ENCODE assay signal across 2 cellular contexts in the genomic region with DNA sequence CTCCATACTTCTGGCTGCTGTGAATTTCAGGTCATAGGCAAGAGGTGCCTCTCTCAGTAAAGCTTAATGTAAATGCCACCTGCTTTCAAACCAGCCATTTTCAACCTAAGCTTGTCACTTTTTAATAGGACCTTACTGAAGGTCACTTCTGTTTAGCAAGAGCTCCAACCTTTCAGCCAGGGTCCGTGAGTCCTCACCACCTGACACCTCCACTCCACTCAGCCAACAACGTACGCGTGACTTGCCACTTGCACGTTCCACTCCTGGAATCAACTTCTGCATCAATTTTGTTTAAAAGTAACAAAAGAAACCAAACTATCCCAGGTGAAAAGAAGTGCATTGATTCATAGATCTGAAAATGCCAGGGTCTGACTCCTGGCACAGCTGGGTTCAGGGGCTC.
TF ChIP-seq lines count a peak whose summit lies in the region.

No MANE protein-coding gene starts in this region.

TF ChIP-seq in GM23338, 12 proteins besides CTCF, POLR2A, EP300 and RAD21 (continued from another document):
- TF ChIP-seq, protein P1, sequence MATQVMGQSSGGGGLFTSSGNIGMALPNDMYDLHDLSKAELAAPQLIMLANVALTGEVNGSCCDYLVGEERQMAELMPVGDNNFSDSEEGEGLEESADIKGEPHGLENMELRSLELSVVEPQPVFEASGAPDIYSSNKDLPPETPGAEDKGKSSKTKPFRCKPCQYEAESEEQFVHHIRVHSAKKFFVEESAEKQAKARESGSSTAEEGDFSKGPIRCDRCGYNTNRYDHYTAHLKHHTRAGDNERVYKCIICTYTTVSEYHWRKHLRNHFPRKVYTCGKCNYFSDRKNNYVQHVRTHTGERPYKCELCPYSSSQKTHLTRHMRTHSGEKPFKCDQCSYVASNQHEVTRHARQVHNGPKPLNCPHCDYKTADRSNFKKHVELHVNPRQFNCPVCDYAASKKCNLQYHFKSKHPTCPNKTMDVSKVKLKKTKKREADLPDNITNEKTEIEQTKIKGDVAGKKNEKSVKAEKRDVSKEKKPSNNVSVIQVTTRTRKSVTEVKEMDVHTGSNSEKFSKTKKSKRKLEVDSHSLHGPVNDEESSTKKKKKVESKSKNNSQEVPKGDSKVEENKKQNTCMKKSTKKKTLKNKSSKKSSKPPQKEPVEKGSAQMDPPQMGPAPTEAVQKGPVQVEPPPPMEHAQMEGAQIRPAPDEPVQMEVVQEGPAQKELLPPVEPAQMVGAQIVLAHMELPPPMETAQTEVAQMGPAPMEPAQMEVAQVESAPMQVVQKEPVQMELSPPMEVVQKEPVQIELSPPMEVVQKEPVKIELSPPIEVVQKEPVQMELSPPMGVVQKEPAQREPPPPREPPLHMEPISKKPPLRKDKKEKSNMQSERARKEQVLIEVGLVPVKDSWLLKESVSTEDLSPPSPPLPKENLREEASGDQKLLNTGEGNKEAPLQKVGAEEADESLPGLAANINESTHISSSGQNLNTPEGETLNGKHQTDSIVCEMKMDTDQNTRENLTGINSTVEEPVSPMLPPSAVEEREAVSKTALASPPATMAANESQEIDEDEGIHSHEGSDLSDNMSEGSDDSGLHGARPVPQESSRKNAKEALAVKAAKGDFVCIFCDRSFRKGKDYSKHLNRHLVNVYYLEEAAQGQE (IDR thresholded peaks at IDR 0.05; ENCODE audit: unreplicated experiment) = no peak
- no peak for TF ChIP-seq CREB1 (CRISPR knock-in tag; IDR thresholded peaks at IDR 0.05; ENCODE audit: low read depth)
- no peak for TF ChIP-seq JUNB (IDR thresholded peaks at IDR 0.05; ENCODE audit: unreplicated experiment)
- no peak for TF ChIP-seq ZNF114 (CRISPR knock-in tag; IDR thresholded peaks at IDR 0.05)

TF ChIP-seq in GM12878, 131 proteins besides CTCF, POLR2A, EP300 and RAD21 (continued from another document):
- TF ChIP-seq, protein P2, sequence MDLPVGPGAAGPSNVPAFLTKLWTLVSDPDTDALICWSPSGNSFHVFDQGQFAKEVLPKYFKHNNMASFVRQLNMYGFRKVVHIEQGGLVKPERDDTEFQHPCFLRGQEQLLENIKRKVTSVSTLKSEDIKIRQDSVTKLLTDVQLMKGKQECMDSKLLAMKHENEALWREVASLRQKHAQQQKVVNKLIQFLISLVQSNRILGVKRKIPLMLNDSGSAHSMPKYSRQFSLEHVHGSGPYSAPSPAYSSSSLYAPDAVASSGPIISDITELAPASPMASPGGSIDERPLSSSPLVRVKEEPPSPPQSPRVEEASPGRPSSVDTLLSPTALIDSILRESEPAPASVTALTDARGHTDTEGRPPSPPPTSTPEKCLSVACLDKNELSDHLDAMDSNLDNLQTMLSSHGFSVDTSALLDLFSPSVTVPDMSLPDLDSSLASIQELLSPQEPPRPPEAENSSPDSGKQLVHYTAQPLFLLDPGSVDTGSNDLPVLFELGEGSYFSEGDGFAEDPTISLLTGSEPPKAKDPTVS (IDR thresholded peaks at IDR 0.05; ENCODE audit: low read depth, low read length) = no peak
- TF ChIP-seq ZNF217 (IDR thresholded peaks at IDR 0.05) (no peak), HCFC1 (IDR thresholded peaks at IDR 0.05; ENCODE audit: low read length) (no peak), NFXL1 (IDR thresholded peaks at IDR 0.05; ENCODE audit: borderline replicate concordance) (no peak), STAT1 (conservative IDR thresholded peaks at IDR 0.05) (no peak), BACH1 (IDR thresholded peaks at IDR 0.05; ENCODE audit: borderline replicate concordance) (no peak), PAX8 (IDR thresholded peaks at IDR 0.05) (no peak), CHD1 (IDR thresholded peaks at IDR 0.05; ENCODE audit: low read depth, low read length) (no peak), FOS (IDR thresholded peaks at IDR 0.05; ENCODE audit: borderline replicate concordance, extremely low read depth, insufficient read length) (no peak), JUNB (IDR thresholded peaks at IDR 0.05) (no peak), SMC3 (IDR thresholded peaks at IDR 0.05; ENCODE audit: borderline replicate concordance, low read length) (no peak), MYB (IDR thresholded peaks at IDR 0.05; ENCODE audit: borderline replicate concordance, low read depth, low read length) (no peak), EGR1 (IDR thresholded peaks at IDR 0.05; ENCODE audit: borderline replicate concordance in 1 of 2, low read depth in 2 of 2, low read length in 2 of 2) (no peak), YBX1 (IDR thresholded peaks at IDR 0.05) (no peak)
- TF ChIP-seq, protein P3, sequence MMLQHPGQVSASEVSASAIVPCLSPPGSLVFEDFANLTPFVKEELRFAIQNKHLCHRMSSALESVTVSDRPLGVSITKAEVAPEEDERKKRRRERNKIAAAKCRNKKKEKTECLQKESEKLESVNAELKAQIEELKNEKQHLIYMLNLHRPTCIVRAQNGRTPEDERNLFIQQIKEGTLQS (IDR thresholded peaks at IDR 0.05; ENCODE audit: borderline replicate concordance, extremely low read depth, low read depth, low read length) = no peak
- TF ChIP-seq, protein P4, sequence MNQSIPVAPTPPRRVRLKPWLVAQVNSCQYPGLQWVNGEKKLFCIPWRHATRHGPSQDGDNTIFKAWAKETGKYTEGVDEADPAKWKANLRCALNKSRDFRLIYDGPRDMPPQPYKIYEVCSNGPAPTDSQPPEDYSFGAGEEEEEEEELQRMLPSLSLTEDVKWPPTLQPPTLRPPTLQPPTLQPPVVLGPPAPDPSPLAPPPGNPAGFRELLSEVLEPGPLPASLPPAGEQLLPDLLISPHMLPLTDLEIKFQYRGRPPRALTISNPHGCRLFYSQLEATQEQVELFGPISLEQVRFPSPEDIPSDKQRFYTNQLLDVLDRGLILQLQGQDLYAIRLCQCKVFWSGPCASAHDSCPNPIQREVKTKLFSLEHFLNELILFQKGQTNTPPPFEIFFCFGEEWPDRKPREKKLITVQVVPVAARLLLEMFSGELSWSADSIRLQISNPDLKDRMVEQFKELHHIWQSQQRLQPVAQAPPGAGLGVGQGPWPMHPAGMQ (IDR thresholded peaks at IDR 0.05; ENCODE audit: borderline replicate concordance) = no peak
